In genomic region chr6:63814459-63814858, GRCh38 we compare ENCODE assay signal across 1 cellular context.
TF ChIP-seq lines count a peak whose summit lies in the region.

No MANE protein-coding gene starts in this region.

TF ChIP-seq in HepG2, 621 proteins besides CTCF, POLR2A, EP300 and RAD21:
- no peak for TF ChIP-seq ATF7 (IDR thresholded peaks at IDR 0.05)
- TF ChIP-seq ATF7 (CRISPR knock-in tag; IDR thresholded peaks at IDR 0.05): no peak
- TF ChIP-seq HDAC6 (IDR thresholded peaks at IDR 0.05; ENCODE audit: low read depth, low read length): no peak
- no peak for TF ChIP-seq ZBTB49 (CRISPR knock-in tag; IDR thresholded peaks at IDR 0.05; ENCODE audit: borderline replicate concordance)
- no peak for TF ChIP-seq SRY (CRISPR knock-in tag; IDR thresholded peaks at IDR 0.05)
- TF ChIP-seq ZNF737 (CRISPR knock-in tag; IDR thresholded peaks at IDR 0.05; ENCODE audit: borderline replicate concordance): no peak
- TF ChIP-seq STAG1 (CRISPR knock-in tag; IDR thresholded peaks at IDR 0.05): peak; percentile 32
- no peak for TF ChIP-seq RFX3 (CRISPR knock-in tag; IDR thresholded peaks at IDR 0.05)
- TF ChIP-seq ZHX2 (IDR thresholded peaks at IDR 0.05; ENCODE audit: low read depth): no peak
- no peak for TF ChIP-seq ZHX2 (CRISPR knock-in tag; IDR thresholded peaks at IDR 0.05; ENCODE audit: borderline replicate concordance)
- TF ChIP-seq, protein P1, sequence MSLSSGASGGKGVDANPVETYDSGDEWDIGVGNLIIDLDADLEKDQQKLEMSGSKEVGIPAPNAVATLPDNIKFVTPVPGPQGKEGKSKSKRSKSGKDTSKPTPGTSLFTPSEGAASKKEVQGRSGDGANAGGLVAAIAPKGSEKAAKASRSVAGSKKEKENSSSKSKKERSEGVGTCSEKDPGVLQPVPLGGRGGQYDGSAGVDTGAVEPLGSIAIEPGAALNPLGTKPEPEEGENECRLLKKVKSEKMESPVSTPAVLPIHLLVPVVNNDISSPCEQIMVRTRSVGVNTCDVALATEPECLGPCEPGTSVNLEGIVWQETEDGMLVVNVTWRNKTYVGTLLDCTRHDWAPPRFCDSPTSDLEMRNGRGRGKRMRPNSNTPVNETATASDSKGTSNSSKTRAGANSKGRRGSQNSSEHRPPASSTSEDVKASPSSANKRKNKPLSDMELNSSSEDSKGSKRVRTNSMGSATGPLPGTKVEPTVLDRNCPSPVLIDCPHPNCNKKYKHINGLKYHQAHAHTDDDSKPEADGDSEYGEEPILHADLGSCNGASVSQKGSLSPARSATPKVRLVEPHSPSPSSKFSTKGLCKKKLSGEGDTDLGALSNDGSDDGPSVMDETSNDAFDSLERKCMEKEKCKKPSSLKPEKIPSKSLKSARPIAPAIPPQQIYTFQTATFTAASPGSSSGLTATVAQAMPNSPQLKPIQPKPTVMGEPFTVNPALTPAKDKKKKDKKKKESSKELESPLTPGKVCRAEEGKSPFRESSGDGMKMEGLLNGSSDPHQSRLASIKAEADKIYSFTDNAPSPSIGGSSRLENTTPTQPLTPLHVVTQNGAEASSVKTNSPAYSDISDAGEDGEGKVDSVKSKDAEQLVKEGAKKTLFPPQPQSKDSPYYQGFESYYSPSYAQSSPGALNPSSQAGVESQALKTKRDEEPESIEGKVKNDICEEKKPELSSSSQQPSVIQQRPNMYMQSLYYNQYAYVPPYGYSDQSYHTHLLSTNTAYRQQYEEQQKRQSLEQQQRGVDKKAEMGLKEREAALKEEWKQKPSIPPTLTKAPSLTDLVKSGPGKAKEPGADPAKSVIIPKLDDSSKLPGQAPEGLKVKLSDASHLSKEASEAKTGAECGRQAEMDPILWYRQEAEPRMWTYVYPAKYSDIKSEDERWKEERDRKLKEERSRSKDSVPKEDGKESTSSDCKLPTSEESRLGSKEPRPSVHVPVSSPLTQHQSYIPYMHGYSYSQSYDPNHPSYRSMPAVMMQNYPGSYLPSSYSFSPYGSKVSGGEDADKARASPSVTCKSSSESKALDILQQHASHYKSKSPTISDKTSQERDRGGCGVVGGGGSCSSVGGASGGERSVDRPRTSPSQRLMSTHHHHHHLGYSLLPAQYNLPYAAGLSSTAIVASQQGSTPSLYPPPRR (CRISPR knock-in tag; IDR thresholded peaks at IDR 0.05; ENCODE audit: borderline replicate concordance): no peak
